In genomic region chr2:176931588-176932563, GRCh38 we compare ENCODE assay signal across 8 cellular contexts.
A peak's percentile ranks its signal among the peaks of the same experiment; 100 is the strongest.
DNase-seq lines count a peak whose midpoint lies in the region; ATAC-seq, FAIRE-seq and TF ChIP-seq lines count a peak whose summit lies in the region.

No MANE protein-coding gene starts in this region.

- H3K4me3 Mint-ChIP-seq in activated B cell treated with CpG ODN at 0.5 μM for 24 hours: peak overlapping the region; percentile 58
- H3K4me3 Mint-ChIP-seq in neural progenitor cell: no peak overlapping the region

- DNase-seq in GM12864 (ENCODE audit: low read depth) (peak; percentile 93), activated B cell treated with CpG ODN at 0.5 μM for 24 hours (no peak), mucosa of descending colon (no peak), left ventricle myocardium inferior (no peak), frontal cortex (ENCODE audit: low spot score in 2 of 2) (no peak), neural progenitor cell (ENCODE audit: low spot score) (no peak)

- no peaks in the 10 kb centered on the region for H3K79me2 ChIP-seq in neural progenitor cell (ENCODE audit: low read depth)

- H3K4me1 ChIP-seq in mucosa of descending colon (ENCODE audit: low read depth): no peaks in the 10 kb centered on the region
- no peaks in the 10 kb centered on the region for H3K4me1 ChIP-seq in left ventricle myocardium inferior
- H3K4me1 ChIP-seq in neural progenitor cell: no peaks in the 10 kb centered on the region

- CTCF ChIA-PET in activated B cell treated with CpG ODN at 0.5 μM for 24 hours (lab: Charles Lee): no interaction called here

- H3K36me3 ChIP-seq in mucosa of descending colon (ENCODE audit: low read depth): no peaks in the 10 kb centered on the region
- no peaks in the 10 kb centered on the region for H3K36me3 ChIP-seq in left ventricle myocardium inferior
- H3K36me3 ChIP-seq in neural progenitor cell: no peaks in the 10 kb centered on the region

- H3K4me1 Mint-ChIP-seq in activated B cell treated with CpG ODN at 0.5 μM for 24 hours (peaks cover 23% of the 10 kb centered on the region), neural progenitor cell (no peaks in the 10 kb centered on the region)

- no peaks in the 10 kb centered on the region for H3K36me3 Mint-ChIP-seq in activated B cell treated with CpG ODN at 0.5 μM for 24 hours (ENCODE audit: low read depth)
- no peaks in the 10 kb centered on the region for H3K36me3 Mint-ChIP-seq in neural progenitor cell

- no peaks in the 10 kb centered on the region for H4K20me1 ChIP-seq in neural progenitor cell (ENCODE audit: low read depth)

- H3K9ac ChIP-seq in neural progenitor cell: no peak overlapping the region

- H3K9me3 Mint-ChIP-seq in activated B cell treated with CpG ODN at 0.5 μM for 24 hours: peaks cover 3% of the 10 kb centered on the region
- no peaks in the 10 kb centered on the region for H3K9me3 Mint-ChIP-seq in neural progenitor cell

- H3K27me3 Mint-ChIP-seq in activated B cell treated with CpG ODN at 0.5 μM for 24 hours: no peaks in the 10 kb centered on the region
- H3K27me3 Mint-ChIP-seq in neural progenitor cell (ENCODE audit: insufficient read depth, low read depth): peaks cover 3% of the 10 kb centered on the region

- H3K27me3 ChIP-seq in left ventricle myocardium inferior (ENCODE audit: low read depth) (peaks cover 11% of the 10 kb centered on the region), neural progenitor cell (no peaks in the 10 kb centered on the region)

- intact Hi-C loops in activated B cell treated with CpG ODN at 0.5 μM for 24 hours (cut with micrococcal nuclease) (no loop called here), mucosa of descending colon (cut with DNase I, micrococcal nuclease) (no loop called here), left ventricle myocardium inferior (cut with micrococcal nuclease) (no loop called here)

- no peaks in the 10 kb centered on the region for H3F3A ChIP-seq in neural progenitor cell (ENCODE audit: low read depth)

- H3K27ac ChIP-seq in left ventricle myocardium inferior (replicated peaks) (no peak overlapping the region), neural progenitor cell (no peak overlapping the region)

- TF ChIP-seq CTCF in GM12864 (IDR thresholded peaks at IDR 0.05; ENCODE audit: low read depth, low read length, missing control alignments) (no peak), activated B cell treated with CpG ODN at 0.5 μM for 24 hours (IDR thresholded peaks at IDR 0.05) (no peak), mucosa of descending colon (IDR thresholded peaks at IDR 0.05) (no peak), left ventricle myocardium inferior (IDR thresholded peaks at IDR 0.05; ENCODE audit: borderline replicate concordance) (no peak), neural progenitor cell (IDR thresholded peaks at IDR 0.05) (no peak)

- ATAC-seq in GM19452 (IDR thresholded peaks at IDR 0.05; ENCODE audit: unreplicated experiment) (peak; percentile 97), HG03354 (IDR thresholded peaks at IDR 0.05; ENCODE audit: poor library complexity, severe bottlenecking, unreplicated experiment) (peak; percentile 97), activated B cell treated with CpG ODN at 0.5 μM for 24 hours (ENCODE audit: low read depth) (peak; percentile 77), mucosa of descending colon (peak; percentile 63)

- no peak overlapping the region for H3K4me2 ChIP-seq in neural progenitor cell

- no peak overlapping the region for H2AFZ ChIP-seq in neural progenitor cell (replicated peaks)

- no peaks in the 10 kb centered on the region for H3K9me3 ChIP-seq in mucosa of descending colon
- H3K9me3 ChIP-seq in left ventricle myocardium inferior (replicated peaks): peaks cover 2% of the 10 kb centered on the region
- H3K9me3 ChIP-seq in neural progenitor cell (ENCODE audit: low read depth): no peaks in the 10 kb centered on the region

- no peak for FAIRE-seq in frontal cortex (lab: Jason Lieb, UNC)

- H3K27ac Mint-ChIP-seq in activated B cell treated with CpG ODN at 0.5 μM for 24 hours: peak overlapping the region; percentile 11
- no peak overlapping the region for H3K27ac Mint-ChIP-seq in neural progenitor cell

- no peak overlapping the region for H3K4me3 ChIP-seq in GM12864 (ENCODE audit: low read depth, low read length)
- H3K4me3 ChIP-seq in mucosa of descending colon: no peak overlapping the region
- H3K4me3 ChIP-seq in left ventricle myocardium inferior: no peak overlapping the region
- no peak overlapping the region for H3K4me3 ChIP-seq in neural progenitor cell

- POLR2A ChIA-PET in activated B cell treated with CpG ODN at 0.5 μM for 24 hours (lab: Charles Lee): no interaction called here
